ENCODE assay signal across 19 cellular contexts in genomic region chr17:66543526-66543925, GRCh38.
A peak's percentile ranks its signal among the peaks of the same experiment; 100 is the strongest.
DNase-seq lines count a peak whose midpoint lies in the region; ATAC-seq, FAIRE-seq and TF ChIP-seq lines count a peak whose summit lies in the region.
"Had no signal": no experiment of that assay in that cellular context is flagged by ENCODE, and none has a peak within 500 bp of the region (broad histone marks: within the 10 kb centered on the region; RNA-seq: fewer than 3 reads in every experiment).

No MANE protein-coding gene starts in this region.

- no peak overlapping the region for H3K4me3 Mint-ChIP-seq in activated T-helper 17 cell treated with anti-CD3 and anti-CD28 coated beads, Interleukin-2, amount 50 U/mL, for 72 hours
- H3K4me3 Mint-ChIP-seq: activated CD4-positive, alpha-beta T cell treated with anti-CD3 and anti-CD28 coated beads, Interleukin-2, amount 10 ng/mL, durations not matched to agents 7 days and 5 days; B cell had no signal

- peaks cover 6% of the 10 kb centered on the region for H3K36me3 Mint-ChIP-seq in activated T-helper 17 cell treated with anti-CD3 and anti-CD28 coated beads, Interleukin-2, amount 50 U/mL, for 72 hours (ENCODE audit: low read depth)

- H3F3A ChIP-seq in smooth muscle cell (ENCODE audit: low read depth), result peaks cover 48% of the 10 kb centered on the region

- no peaks in the 10 kb centered on the region for H3K27me3 Mint-ChIP-seq in activated T-helper 17 cell treated with anti-CD3 and anti-CD28 coated beads, Interleukin-2, amount 50 U/mL, for 72 hours
- H3K27me3 Mint-ChIP-seq: activated CD4-positive, alpha-beta T cell treated with anti-CD3 and anti-CD28 coated beads, Interleukin-2, amount 10 ng/mL, durations not matched to agents 7 days and 5 days had no signal

- no peak for ATAC-seq in activated T-helper 17 cell treated with anti-CD3 and anti-CD28 coated beads, Interleukin-2, amount 50 U/mL, for 72 hours (replicated peaks)
- no peak for ATAC-seq in HG02610 (IDR thresholded peaks at IDR 0.05; ENCODE audit: unreplicated experiment)
- ATAC-seq: activated naive CD4-positive, alpha-beta T cell treated with anti-CD3 and anti-CD28 coated beads, Interleukin-2, amount 50 U/mL, for 72 hours; gastroesophageal sphincter; right cardiac atrium had no signal

- TF ChIP-seq CTCF in fibroblast of lung (conservative IDR thresholded peaks at IDR 0.05 in 1 of 2, IDR thresholded peaks at IDR 0.05 in 1 of 2; ENCODE audit: low read depth in 1 of 2, low read length in 2 of 2), result no peak
- no peak for TF ChIP-seq CTCF in smooth muscle cell (IDR thresholded peaks at IDR 0.05; ENCODE audit: borderline replicate concordance, insufficient read depth, poor library complexity, severe bottlenecking)

- H3K27ac ChIP-seq in fibroblast of lung (ENCODE audit: insufficient read depth, low read length) (peak overlapping the region; percentile 46), smooth muscle cell (ENCODE audit: low read depth) (peak overlapping the region; percentile 45)

- H3K27ac Mint-ChIP-seq in activated T-helper 17 cell treated with anti-CD3 and anti-CD28 coated beads, Interleukin-2, amount 50 U/mL, for 72 hours, result peak overlapping the region; percentile 77
- H3K27ac Mint-ChIP-seq: activated CD4-positive, alpha-beta T cell treated with anti-CD3 and anti-CD28 coated beads, Interleukin-2, amount 10 ng/mL, durations not matched to agents 7 days and 5 days; B cell had no signal

- peaks cover 51% of the 10 kb centered on the region for H3K4me1 ChIP-seq in fibroblast of lung (ENCODE audit: control insufficient read depth, extremely low read depth, insufficient read depth, low read length)
- H3K4me1 ChIP-seq in smooth muscle cell (ENCODE audit: low read depth), result peaks cover 42% of the 10 kb centered on the region

- no peak for DNase-seq in HTR-8/SVneo (ENCODE audit: insufficient read length, low spot score)
- DNase-seq in fibroblast of lung (ENCODE audit: low read depth in 2 of 2), result peak; percentile 52 to 60
- no peak for DNase-seq in smooth muscle cell (lab: John Stamatoyannopoulos, UW; ENCODE audit: unreplicated experiment)
- no peak for DNase-seq in dedifferentiated amniotic fluid mesenchymal stem cell (ENCODE audit: extremely low spot score)
- no peak for DNase-seq in NCI-H1092 treated with DMSO at 0.1 percent for 48 hours (lab: John Stamatoyannopoulos, UW)
- no peak for DNase-seq in germinal center (ENCODE audit: low spot score)
- DNase-seq: activated CD4-positive, alpha-beta T cell treated with anti-CD3 and anti-CD28 coated beads, Interleukin-2, amount 10 ng/mL, durations not matched to agents 7 days and 5 days; caudate nucleus; H7; NCI-H2029; NCI-H446 treated with DMSO at 0.1 percent for 48 hours; right cardiac atrium; stimulated activated CD4-positive, alpha-beta T cell treated with anti-CD3 and anti-CD28 coated beads, Interleukin-2, amount 100 ng/mL, for 48 hours had no signal

- no peaks in the 10 kb centered on the region for H3K9me3 ChIP-seq in fibroblast of lung (ENCODE audit: control insufficient read depth, insufficient read depth, low read depth, low read length)
- H3K9me3 ChIP-seq in smooth muscle cell (replicated peaks; ENCODE audit: low read depth), result no peaks in the 10 kb centered on the region
- H3K9me3 ChIP-seq: gastroesophageal sphincter had no signal

- H3K36me3 ChIP-seq in fibroblast of lung (ENCODE audit: control insufficient read depth, insufficient read depth, low read length), result no peaks in the 10 kb centered on the region
- no peaks in the 10 kb centered on the region for H3K36me3 ChIP-seq in smooth muscle cell (ENCODE audit: low read depth)
- H3K36me3 ChIP-seq: gastroesophageal sphincter had no signal

- peaks cover 48% of the 10 kb centered on the region for H3K4me1 Mint-ChIP-seq in activated T-helper 17 cell treated with anti-CD3 and anti-CD28 coated beads, Interleukin-2, amount 50 U/mL, for 72 hours

- 77% methylated on average over 2 of the region's 2 CpGs for WGBS in smooth muscle cell (ENCODE audit: low lambda C conversion rate)

- no peaks in the 10 kb centered on the region for H3K27me3 ChIP-seq in fibroblast of lung (ENCODE audit: control insufficient read depth, insufficient read depth, low read length)
- H3K27me3 ChIP-seq in smooth muscle cell (ENCODE audit: low read depth), result no peaks in the 10 kb centered on the region
- H3K27me3 ChIP-seq: gastroesophageal sphincter had no signal

- H3K4me3 ChIP-seq in fibroblast of lung (replicated peaks in 1 of 4; ENCODE audit: control extremely low read depth in 1 of 4, insufficient read depth in 1 of 4, low read depth in 3 of 4, low read length in 4 of 4) (no peak overlapping the region), smooth muscle cell (no peak overlapping the region)
- H3K4me3 ChIP-seq: gastroesophageal sphincter had no signal

- H3K9ac ChIP-seq in fibroblast of lung (ENCODE audit: insufficient read depth, low read length) (no peak overlapping the region), smooth muscle cell (ENCODE audit: low read depth) (no peak overlapping the region)

- H3K9me3 Mint-ChIP-seq in activated T-helper 17 cell treated with anti-CD3 and anti-CD28 coated beads, Interleukin-2, amount 50 U/mL, for 72 hours, result no peaks in the 10 kb centered on the region

- FAIRE-seq in HTR-8/SVneo (lab: Jason Lieb, UNC), result peak; percentile 16
- FAIRE-seq: GM18507 had no signal

- H2AFZ ChIP-seq in fibroblast of lung (ENCODE audit: low read length) (no peak overlapping the region), smooth muscle cell (ENCODE audit: low read depth) (no peak overlapping the region)

- H4K20me1 ChIP-seq in fibroblast of lung (ENCODE audit: control insufficient read depth, extremely low read depth, insufficient read depth, low read length) (no peaks in the 10 kb centered on the region), smooth muscle cell (ENCODE audit: low read depth) (peaks cover 15% of the 10 kb centered on the region)

- H3K4me2 ChIP-seq in fibroblast of lung (ENCODE audit: extremely low read depth, insufficient read depth, low read length) (no peak overlapping the region), smooth muscle cell (peak overlapping the region; percentile 78)

- H3K79me2 ChIP-seq in fibroblast of lung (ENCODE audit: control insufficient read depth, insufficient read depth, low read length) (peaks cover 45% of the 10 kb centered on the region), smooth muscle cell (ENCODE audit: low read depth) (no peaks in the 10 kb centered on the region)

Comparison
In these comparisons a context has a peak if more than half of its experiments do, and no peak if none do; other contexts are left out.
1. DNase-seq: peak in fibroblast of lung (2 of 2); none in HTR-8/SVneo (single experiment), smooth muscle cell (single experiment), dedifferentiated amniotic fluid mesenchymal stem cell (single experiment), NCI-H1092 treated with DMSO at 0.1 percent for 48 hours (single experiment) and germinal center (single experiment).